Comparison of ENCODE assay signal across 9 cellular contexts in genomic region chr9:108565651-108566378, GRCh38.
DNase-seq lines count a peak whose midpoint lies in the region; ATAC-seq, FAIRE-seq and TF ChIP-seq lines count a peak whose summit lies in the region.
"Had no signal": no experiment of that assay in that cellular context is flagged by ENCODE, and none has a peak within 500 bp of the region (broad histone marks: within the 10 kb centered on the region; RNA-seq: fewer than 3 reads in every experiment).

No MANE protein-coding gene starts in this region.

- no peaks in the 10 kb centered on the region for H3K36me3 ChIP-seq in SU-DHL-6 (ENCODE audit: low read length)
- no peaks in the 10 kb centered on the region for H3K36me3 ChIP-seq in neural progenitor cell

- H3K79me2 ChIP-seq in SU-DHL-6 (ENCODE audit: insufficient read depth, low read length) (no peaks in the 10 kb centered on the region), neural progenitor cell (ENCODE audit: low read depth) (no peaks in the 10 kb centered on the region)

- DNase-seq in ACHN (peak; percentile 77), GM12891 (ENCODE audit: insufficient read length, low spot score) (peak; percentile 19), NCI-H1436 treated with DMSO at 0.1 percent for 48 hours (lab: John Stamatoyannopoulos, UW) (peak; percentile 22), fibroblast of the aortic adventitia (ENCODE audit: low read depth) (peak; percentile 97), neural progenitor cell (ENCODE audit: low spot score) (peak; percentile 90), mesenteric fat pad (ENCODE audit: low spot score) (no peak)

- no peak for TF ChIP-seq POLR2A in GM12891 (IDR thresholded peaks at IDR 0.05; ENCODE audit: low read depth, low read length)

- no peaks in the 10 kb centered on the region for H3K4me1 Mint-ChIP-seq in neural progenitor cell

- H4K20me1 ChIP-seq in SU-DHL-6 (ENCODE audit: low read depth, low read length) = no peaks in the 10 kb centered on the region
- no peaks in the 10 kb centered on the region for H4K20me1 ChIP-seq in neural progenitor cell (ENCODE audit: low read depth)

- TF ChIP-seq CTCF in SU-DHL-6 (IDR thresholded peaks at IDR 0.05; ENCODE audit: insufficient read depth, low read length, poor library complexity, severe bottlenecking) = peak; percentile 65
- peak; percentile 87 for TF ChIP-seq CTCF in fibroblast of the aortic adventitia (IDR thresholded peaks at IDR 0.05; ENCODE audit: insufficient read depth, low read length)
- TF ChIP-seq CTCF in neural progenitor cell (IDR thresholded peaks at IDR 0.05) = peak; percentile 98

- H3K27ac ChIP-seq in SU-DHL-6 (ENCODE audit: low read depth, low read length) (no peak overlapping the region), neural progenitor cell (no peak overlapping the region)

- no peak overlapping the region for H3K9ac ChIP-seq in SU-DHL-6 (ENCODE audit: low read length)
- H3K9ac ChIP-seq in neural progenitor cell = no peak overlapping the region

- H3K9me2 ChIP-seq in SU-DHL-6 (replicated peaks; ENCODE audit: insufficient read depth, low read length) = no peaks in the 10 kb centered on the region

- H3K9me3 ChIP-seq in SU-DHL-6 (ENCODE audit: insufficient read depth, low read length) = no peaks in the 10 kb centered on the region
- H3K9me3 ChIP-seq in neural progenitor cell (ENCODE audit: low read depth) = no peaks in the 10 kb centered on the region

- no peaks in the 10 kb centered on the region for H3K9me3 Mint-ChIP-seq in neural progenitor cell
- H3K9me3 Mint-ChIP-seq: natural killer cell treated with Interleukin-12 subunit alpha and Interleukin-12 subunit beta and Interleukin-15 and Interleukin-18, amount 100 ng/mL, for 72 hours had no signal

- peak; percentile 31 for FAIRE-seq in GM12891 (lab: Jason Lieb, UNC)

- H3K4me2 ChIP-seq in SU-DHL-6 (ENCODE audit: low read depth, low read length, poor library complexity, severe bottlenecking) (no peak overlapping the region), neural progenitor cell (no peak overlapping the region)

- ATAC-seq in HG02798 (IDR thresholded peaks at IDR 0.05; ENCODE audit: poor library complexity, unreplicated experiment) = peak; percentile 84

- no peaks in the 10 kb centered on the region for H3K36me3 Mint-ChIP-seq in neural progenitor cell
- H3K36me3 Mint-ChIP-seq: natural killer cell treated with Interleukin-12 subunit alpha and Interleukin-12 subunit beta and Interleukin-15 and Interleukin-18, amount 100 ng/mL, for 72 hours had no signal

- no peak overlapping the region for H2AFZ ChIP-seq in SU-DHL-6 (ENCODE audit: low read depth, low read length, severe bottlenecking)
- H2AFZ ChIP-seq in neural progenitor cell (replicated peaks) = no peak overlapping the region

- no peak overlapping the region for H3K4me3 ChIP-seq in SU-DHL-6 (ENCODE audit: insufficient read depth, low read length, poor library complexity, severe bottlenecking)
- no peak overlapping the region for H3K4me3 ChIP-seq in fibroblast of the aortic adventitia (ENCODE audit: low read depth, low read length)
- no peak overlapping the region for H3K4me3 ChIP-seq in neural progenitor cell

- in situ Hi-C loops in ACHN (cut with HindIII; ENCODE audit: low pct_ligation_motif_present, low pct_unique_long_range_greater_than_20kb, low sequenced_read_pairs) = no loop called here

- H3K4me1 ChIP-seq in neural progenitor cell = peaks cover 2% of the 10 kb centered on the region

- H3K4me3 Mint-ChIP-seq in neural progenitor cell = no peak overlapping the region
- H3K4me3 Mint-ChIP-seq: natural killer cell treated with Interleukin-12 subunit alpha and Interleukin-12 subunit beta and Interleukin-15 and Interleukin-18, amount 100 ng/mL, for 72 hours had no signal

- H3K27ac Mint-ChIP-seq in neural progenitor cell = no peak overlapping the region
- H3K27ac Mint-ChIP-seq: natural killer cell treated with Interleukin-12 subunit alpha and Interleukin-12 subunit beta and Interleukin-15 and Interleukin-18, amount 100 ng/mL, for 72 hours had no signal

- no peaks in the 10 kb centered on the region for H3K27me3 Mint-ChIP-seq in neural progenitor cell (ENCODE audit: insufficient read depth, low read depth)

- H3K27me3 ChIP-seq in SU-DHL-6 (ENCODE audit: low read length) (no peaks in the 10 kb centered on the region), neural progenitor cell (no peaks in the 10 kb centered on the region)

- H3F3A ChIP-seq in SU-DHL-6 (ENCODE audit: insufficient read depth) (no peaks in the 10 kb centered on the region), neural progenitor cell (ENCODE audit: low read depth) (no peaks in the 10 kb centered on the region)

TF ChIP-seq in GM12891, 5 proteins besides CTCF, POLR2A, EP300 and RAD21:
- TF ChIP-seq POLR2AphosphoS5 (IDR thresholded peaks at IDR 0.05; ENCODE audit: low read depth, low read length) (no peak), POU2F2 (IDR thresholded peaks at IDR 0.05; ENCODE audit: low read depth, low read length) (no peak), TAF1 (IDR thresholded peaks at IDR 0.05; ENCODE audit: low read depth, low read length) (no peak), SPI1 (IDR thresholded peaks at IDR 0.05; ENCODE audit: low read depth, low read length) (no peak)
TF ChIP-seq in GM12891: peak in this region for 0.
